In the genomic region with DNA sequence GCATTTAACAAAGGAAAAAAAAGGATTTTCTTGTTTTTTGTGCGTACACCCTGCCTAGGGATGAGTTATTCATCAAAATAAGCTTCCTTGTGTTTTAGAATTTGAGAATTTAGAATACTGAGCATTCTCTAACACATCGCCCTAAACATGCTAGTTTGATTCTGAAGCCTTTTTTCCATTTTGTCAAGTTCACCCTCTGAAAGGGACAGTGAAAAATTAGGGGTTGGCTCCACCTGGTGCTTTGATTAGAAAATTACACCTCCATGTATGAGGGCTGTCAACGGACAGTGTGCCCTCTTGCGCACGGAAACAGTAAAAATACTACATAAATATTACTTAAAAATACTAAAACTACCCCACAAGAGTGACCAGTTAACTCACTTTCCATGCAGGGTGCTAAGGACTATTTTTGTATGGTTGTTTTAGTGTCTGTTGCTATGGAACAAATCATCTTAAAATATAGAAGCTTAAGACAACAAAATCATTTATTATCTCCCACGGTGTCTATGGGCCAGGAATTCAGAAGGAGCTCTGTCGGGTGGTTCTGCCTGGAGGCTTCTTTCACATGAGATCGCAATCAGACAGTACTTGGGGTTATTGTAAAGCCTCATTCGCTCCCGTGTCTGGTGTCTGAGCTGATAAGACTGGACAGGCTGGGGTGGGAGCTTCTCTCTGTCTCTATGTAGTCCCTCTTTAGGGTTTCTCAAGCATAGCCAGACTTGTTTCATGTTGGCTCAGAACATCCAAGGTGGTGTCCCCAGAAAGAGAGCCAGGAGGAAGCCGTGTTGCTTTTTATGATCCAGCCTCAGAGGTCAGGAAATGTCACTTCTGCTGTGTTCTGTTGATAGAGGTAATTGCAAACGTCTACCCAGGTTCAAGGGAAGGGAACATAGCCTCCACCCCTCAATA, we compare ENCODE assay signal across 8 cellular contexts. TPM values are rescaled to one million over a fixed set of nuclear protein-coding genes. Genes with fewer than 3 reads are reported as not detected.
DNase-seq lines count a peak whose midpoint lies in the region; ATAC-seq and TF ChIP-seq lines count a peak whose summit lies in the region.

No MANE protein-coding gene starts in this region.

- H3K4me3 ChIP-seq in PC-3 (ENCODE audit: low read length) (no peak overlapping the region), neuronal stem cell (ENCODE audit: low read length in 2 of 2) (no peak overlapping the region)

- POLR2A ChIA-PET in PC-3 (lab: Charles Lee; ENCODE audit: unreplicated experiment) = interaction anchor here (0.5 to 0.7 kb wide), 6 partner anchors 87 to 478 kb away, joined by 3 read pairs; a partner anchor contains a TSS

- peak; percentile 70 for ATAC-seq in GM21528 (IDR thresholded peaks at IDR 0.05; ENCODE audit: low FRiP score, unreplicated experiment)
- ATAC-seq in PC-3 = peak; percentile 74

- H2BK12ac ChIP-seq in neuronal stem cell (ENCODE audit: low read length) = no peak overlapping the region

- no peaks in the 10 kb centered on the region for H3F3A ChIP-seq in PC-3 (ENCODE audit: low read length, unreplicated experiment)

- no peaks in the 10 kb centered on the region for H3K36me3 ChIP-seq in PC-3 (ENCODE audit: low read depth, low read length)
- H3K36me3 ChIP-seq in neuronal stem cell (replicated peaks in 1 of 2; ENCODE audit: control insufficient read depth in 2 of 2, insufficient read depth in 2 of 2, low read length in 2 of 2) = no peaks in the 10 kb centered on the region

- no peak overlapping the region for H2BK15ac ChIP-seq in neuronal stem cell (ENCODE audit: low read length)

- peaks cover 11 to 24% (median 19%) of the 10 kb centered on the region in 3 donors for H3K4me1 Mint-ChIP-seq in IgD-negative memory B cell

- DNase-seq in DMS114 treated with DMSO at 0.1 percent for 48 hours (lab: John Stamatoyannopoulos, UW; ENCODE audit: unreplicated experiment) (peak; percentile 93), PC-3 (peak; percentile 87), fibroblast of peridontal ligament (ENCODE audit: extremely low read depth) (peak; percentile 94), neuronal stem cell (ENCODE audit: low spot score) (peak; percentile 65), superior temporal gyrus (ENCODE audit: extremely low spot score) (peak; percentile 92)
- DNase-seq in activated T-cell treated with anti-CD3 and anti-CD28 coated beads, Interleukin-2, amount 50 U/mL, for 1 hour = peak; percentile 44

- H3K18ac ChIP-seq in neuronal stem cell (ENCODE audit: low read length) = no peak overlapping the region

- H3K27ac Mint-ChIP-seq in IgD-negative memory B cell = peak overlapping the region in 2 of 3 donors; percentile 10 to 78

- H4K20me1 ChIP-seq in PC-3 (ENCODE audit: low read length) = no peaks in the 10 kb centered on the region

- no peaks in the 10 kb centered on the region for H3K9me3 ChIP-seq in PC-3 (ENCODE audit: low read length)
- peaks cover 0 to 2% of the 10 kb centered on the region in 2 donors for H3K9me3 ChIP-seq in neuronal stem cell (replicated peaks in 1 of 2; ENCODE audit: control insufficient read depth in 2 of 2, insufficient read depth in 1 of 2, low read depth in 1 of 2, low read length in 2 of 2)

- H2BK120ac ChIP-seq in neuronal stem cell (ENCODE audit: low read depth, low read length) = no peak overlapping the region

- no peaks in the 10 kb centered on the region for H3K9me2 ChIP-seq in PC-3 (replicated peaks; ENCODE audit: low read length)

- no peak overlapping the region for H4K8ac ChIP-seq in neuronal stem cell (ENCODE audit: low read depth, low read length)

- H2AFZ ChIP-seq in PC-3 (ENCODE audit: low read length) (peak overlapping the region; percentile 72), neuronal stem cell (ENCODE audit: low read length) (peak overlapping the region; percentile 53)

- no peak overlapping the region for H2AK5ac ChIP-seq in neuronal stem cell (ENCODE audit: low read depth, low read length)

- intact Hi-C loops in PC-3 (cut with micrococcal nuclease) = loop anchor here (1.0 to 5.0 kb wide), 12 partner anchors 41 to 545 kb away; a partner anchor contains a TSS

- TF ChIP-seq CTCF in PC-3 (conservative IDR thresholded peaks at IDR 0.05; ENCODE audit: low read depth, low read length) = peak; percentile 97

- H3K36me3 Mint-ChIP-seq in IgD-negative memory B cell = no peaks in the 10 kb centered on the region

- no TSS peak for BruUV-seq in PC-3 (replicated peaks; lab: Mats Ljungman, UMichigan)

- WGBS in neuronal stem cell (ENCODE audit: extremely low coverage in 2 of 2, insufficient read length in 2 of 2, insufficient replicate concordance in 1 of 2), 2 donors = no CpG with 5 or more reads among the region's 12 CpGs

- H3K9me3 Mint-ChIP-seq in IgD-negative memory B cell = no peaks in the 10 kb centered on the region

- no peak overlapping the region for H4K91ac ChIP-seq in neuronal stem cell (ENCODE audit: low read depth, low read length, poor library complexity)

- no peak overlapping the region for H3K4ac ChIP-seq in neuronal stem cell (ENCODE audit: low read length)

- no peaks in the 10 kb centered on the region for H3K27me3 Mint-ChIP-seq in IgD-negative memory B cell

- peak overlapping the region in 1 of 4 donors; percentile 61 for H3K4me3 Mint-ChIP-seq in IgD-negative memory B cell

- H3K4me1 ChIP-seq in PC-3 (ENCODE audit: insufficient read depth, low read length) (peaks cover 26% of the 10 kb centered on the region), neuronal stem cell (ENCODE audit: control insufficient read depth in 2 of 2, insufficient read depth in 1 of 2, low read depth in 1 of 2, low read length in 2 of 2) (peaks cover 4 to 6% of the 10 kb centered on the region in 2 donors)

- H3K23ac ChIP-seq in neuronal stem cell (ENCODE audit: low read depth, low read length, poor library complexity) = no peak overlapping the region

- no peak overlapping the region for H2BK5ac ChIP-seq in neuronal stem cell (ENCODE audit: low read length)

- H3K27ac ChIP-seq in PC-3 (ENCODE audit: low read length) (peak overlapping the region; percentile 22; the same call in 1 of the 2 replicates), neuronal stem cell (replicated peaks; ENCODE audit: low read length) (no peak overlapping the region)

- H3K9ac ChIP-seq in PC-3 (ENCODE audit: low read length) (peak overlapping the region; percentile 34), neuronal stem cell (ENCODE audit: low read depth, low read length, poor library complexity) (no peak overlapping the region)

- H3K79me1 ChIP-seq in neuronal stem cell (ENCODE audit: low read depth, low read length) = no peaks in the 10 kb centered on the region

- no peaks in the 10 kb centered on the region for H3K79me2 ChIP-seq in PC-3 (ENCODE audit: low read length)

- H3K27me3 ChIP-seq in PC-3 (ENCODE audit: low read length) = no peaks in the 10 kb centered on the region
- no peaks in the 10 kb centered on the region for H3K27me3 ChIP-seq in neuronal stem cell (ENCODE audit: control insufficient read depth in 3 of 3, insufficient read depth in 3 of 3, low read depth in 1 of 3, low read length in 3 of 3)

- H3K4me2 ChIP-seq in PC-3 (ENCODE audit: low read length) = peak overlapping the region; percentile 37
- no peak overlapping the region for H3K4me2 ChIP-seq in neuronal stem cell (ENCODE audit: insufficient read depth, low read length, poor library complexity, severe bottlenecking)

- H3K14ac ChIP-seq in neuronal stem cell (ENCODE audit: low read length) = no peak overlapping the region

- CTCF ChIA-PET in PC-3 (lab: Charles Lee) = interaction anchor here (0.6 to 1.4 kb wide), 9 partner anchors 62 to 542 kb away, joined by 3 to 8 read pairs (median 4); no protein-coding TSS in a partner anchor

RNA-seq across cellular contexts. Expression of a gene that starts 41.1 kb away (rescaled TPM):
- 0.36 TPM for polyA plus RNA-seq in IgD-negative memory B cell
- total RNA-seq in PC-3 (2014; rRNA removed) = 0.52 and 0.66 TPM in 2 replicates
- 13.1 TPM for polyA plus RNA-seq in neuronal stem cell (2013, experiment 1 of 2)
- polyA plus RNA-seq in neuronal stem cell (2013, experiment 2 of 2) = 13.0 TPM

Comparison
In these comparisons a context has a peak if more than half of its experiments do, and no peak if none do; other contexts are left out.
1. DNase-seq: peak in every context shown above with its lines; median percentile 94 in fibroblast of peridontal ligament; 93 in DMS114 treated with DMSO at 0.1 percent for 48 hours; 92 in superior temporal gyrus; 87 in PC-3; 65 in neuronal stem cell; 44 in activated T-cell treated with anti-CD3 and anti-CD28 coated beads, Interleukin-2, amount 50 U/mL, for 1 hour.